Comparison of ENCODE assay signal across 9 cellular contexts in genomic region chr10:103062854-103063642, GRCh38.
DNase-seq lines count a peak whose midpoint lies in the region; ATAC-seq and TF ChIP-seq lines count a peak whose summit lies in the region.
"Had no signal": no experiment of that assay in that cellular context is flagged by ENCODE, and none has a peak within 500 bp of the region (broad histone marks: within the 10 kb centered on the region; RNA-seq: fewer than 3 reads in every experiment).

No MANE protein-coding gene starts in this region.

- H2AK9ac ChIP-seq in IMR-90 (replicated peaks; ENCODE audit: low read depth, low read length, poor library complexity): no peak overlapping the region

- no peaks in the 10 kb centered on the region for H3K4me1 Mint-ChIP-seq in neural progenitor cell

- TF ChIP-seq POLR2A in IMR-90 (IDR thresholded peaks at IDR 0.05; ENCODE audit: low read depth, low read length): no peak

- H3F3A ChIP-seq in neural progenitor cell (ENCODE audit: low read depth): no peaks in the 10 kb centered on the region

- 0 out of 2 replicates have a peak overlapping the region, but pooled peaks have one; percentile 12 for H4K5ac ChIP-seq in IMR-90 (ENCODE audit: low read depth, low read length)

- no peak overlapping the region for H3K56ac ChIP-seq in IMR-90 (ENCODE audit: extremely low read depth, insufficient read depth, low read length)

- H3K9me3 Mint-ChIP-seq in neural progenitor cell: no peaks in the 10 kb centered on the region

- H3K9me3 ChIP-seq in IMR-90 (ENCODE audit: control insufficient read depth, insufficient read depth, low read length) (peaks cover 6% of the 10 kb centered on the region; the same call in 1 of the 2 replicates), neural progenitor cell (ENCODE audit: low read depth) (no peaks in the 10 kb centered on the region)

- no peak overlapping the region; the same call in none of the 2 replicates for H2BK20ac ChIP-seq in IMR-90 (ENCODE audit: low read depth, low read length)

- peaks cover 9% of the 10 kb centered on the region; the same call in 1 of the 2 replicates for H3K9me1 ChIP-seq in IMR-90 (ENCODE audit: insufficient read depth, low read length)

- peak; percentile 24 for DNase-seq in ELR (ENCODE audit: low read depth)
- no peak for DNase-seq in IMR-90
- DNase-seq in astrocyte of the spinal cord (ENCODE audit: low read depth, low spot score): no peak
- no peak for DNase-seq in neural progenitor cell (ENCODE audit: low spot score)
- no peak for DNase-seq in activated CD4-positive, CD25-positive, alpha-beta regulatory T cell treated with anti-CD3 and anti-CD28 coated beads, Interleukin-2, amount 50 U/mL, for 72 hours
- no peak for DNase-seq in stimulated activated CD4-positive, alpha-beta T cell treated with anti-CD3 and anti-CD28 coated beads, Interleukin-1b, Interleukin-23, amount 100 ng/mL, for 48 hours
- DNase-seq: activated CD4-positive, alpha-beta T cell treated with anti-CD3 and anti-CD28 coated beads, Interleukin-2, amount 50 U/mL, for 4 hours; NCI-H187 had no signal

- no peak overlapping the region for H3K14ac ChIP-seq in IMR-90 (replicated peaks; ENCODE audit: low read depth, low read length)

- H2AFZ ChIP-seq in IMR-90 (replicated peaks; ENCODE audit: low read length, poor library complexity) (no peak overlapping the region), neural progenitor cell (replicated peaks) (no peak overlapping the region)

- H3K27me3 Mint-ChIP-seq in neural progenitor cell (ENCODE audit: insufficient read depth, low read depth): no peaks in the 10 kb centered on the region

- no peaks in the 10 kb centered on the region for H3K79me2 ChIP-seq in neural progenitor cell (ENCODE audit: low read depth)

- H3K36me3 Mint-ChIP-seq in neural progenitor cell: no peaks in the 10 kb centered on the region

- H2BK15ac ChIP-seq in IMR-90 (ENCODE audit: low read depth, low read length): no peak overlapping the region

- H3K27me3 ChIP-seq in IMR-90 (ENCODE audit: control insufficient read depth, insufficient read depth, low read length) (no peaks in the 10 kb centered on the region), neural progenitor cell (no peaks in the 10 kb centered on the region)

- H3K18ac ChIP-seq in IMR-90 (ENCODE audit: low read depth, low read length): no peak overlapping the region

- H3K79me1 ChIP-seq in IMR-90 (ENCODE audit: low read depth in 1 of 2, low read length in 2 of 2): peaks cover 5 to 37% of the 10 kb centered on the region in 2 experiments; a peak in 3 of 4 replicates

- H4K8ac ChIP-seq in IMR-90 (ENCODE audit: low read depth in 2 of 2, low read length in 2 of 2): peak overlapping the region in 1 of 2 experiments; percentile 26; a peak in 1 of 4 replicates

- H3K27ac Mint-ChIP-seq in neural progenitor cell: no peak overlapping the region

- in situ Hi-C loops in IMR-90 (cut with MboI; ENCODE audit: low sequenced_read_pairs) (loop anchor here (5.0 to 10.0 kb wide), 2 partner anchors 146 to 328 kb away; partner anchors contain the start of gene CNNM2), astrocyte of the spinal cord (cut with HindIII; ENCODE audit: low sequenced_read_pairs) (no loop called here)

- peak overlapping the region; percentile 68 for H4K91ac ChIP-seq in IMR-90 (ENCODE audit: insufficient read depth, low read depth, low read length)

- dilution Hi-C loops in IMR-90 (cut with HindIII; ENCODE audit: low sequenced_read_pairs, unreplicated experiment): no loop called here

- CTCF ChIA-PET in IMR-90 (lab: Yijun Ruan, JAX): interaction anchor here (1.1 kb wide), 1 partner anchor 145 kb away, joined by 3 read pairs; the partner anchor contains the start of gene CNNM2

- POLR2A ChIA-PET in IMR-90 (lab: Charles Lee; ENCODE audit: unreplicated experiment): no interaction called here

- no peak overlapping the region for H3K4me3 Mint-ChIP-seq in neural progenitor cell

- no TSS peak for BruUV-seq in IMR-90 (replicated peaks; lab: Mats Ljungman, UMichigan)

- 0 out of 2 replicates have a peak overlapping the region, but pooled peaks have one; percentile 18 for H2AK5ac ChIP-seq in IMR-90 (ENCODE audit: low read depth, low read length)

- H3K4me3 ChIP-seq in IMR-90 (ENCODE audit: insufficient read depth, low read depth, low read length) (no peak overlapping the region), astrocyte of the spinal cord (ENCODE audit: low read depth, low read length) (no peak overlapping the region), neural progenitor cell (no peak overlapping the region)

- peak; percentile 58 for TF ChIP-seq RAD21 in IMR-90 (IDR thresholded peaks at IDR 0.05; ENCODE audit: low read length)

- H2BK5ac ChIP-seq in IMR-90 (ENCODE audit: low read depth, low read length, poor library complexity, severe bottlenecking): no peak overlapping the region

- 68% methylated on average over 2 of the region's 15 CpGs; no CpG with 5 or more reads in 1 of the 2 experiments for WGBS in IMR-90 (ENCODE audit: extremely low coverage in 2 of 2, insufficient read length in 1 of 2), 2 experiments

- H3K4me2 ChIP-seq in IMR-90 (ENCODE audit: low read depth, low read length) (no peak overlapping the region), neural progenitor cell (no peak overlapping the region)

- H3K4me1 ChIP-seq in IMR-90 (ENCODE audit: control insufficient read depth, insufficient read depth, low read length) (peaks cover 3% of the 10 kb centered on the region; the same call in 1 of the 2 replicates), neural progenitor cell (peaks cover 5% of the 10 kb centered on the region)

- no peak overlapping the region for H3K27ac ChIP-seq in IMR-90 (ENCODE audit: insufficient read depth, low read length)
- no peak overlapping the region for H3K27ac ChIP-seq in neural progenitor cell

- H4K20me1 ChIP-seq in IMR-90 (ENCODE audit: insufficient read depth, low read length) (no peaks in the 10 kb centered on the region), neural progenitor cell (ENCODE audit: low read depth) (no peaks in the 10 kb centered on the region)

- no peak; the same call in 1 of the 2 replicates for ATAC-seq in IMR-90 (ENCODE audit: low read depth)
- ATAC-seq in activated CD4-positive, CD25-positive, alpha-beta regulatory T cell treated with anti-CD3 and anti-CD28 coated beads, Interleukin-2, amount 50 U/mL, for 24 hours: no peak

- H3K9ac ChIP-seq in IMR-90 (ENCODE audit: low read depth, low read length) (no peak overlapping the region), neural progenitor cell (no peak overlapping the region)

- TF ChIP-seq CTCF in IMR-90 (conservative IDR thresholded peaks at IDR 0.05; ENCODE audit: low read depth, low read length) (peak; percentile 35), astrocyte of the spinal cord (IDR thresholded peaks at IDR 0.05; ENCODE audit: low read depth, low read length) (peak; percentile 14), neural progenitor cell (IDR thresholded peaks at IDR 0.05) (peak; percentile 26)

- H2BK120ac ChIP-seq in IMR-90 (ENCODE audit: low read depth, low read length): peak overlapping the region; percentile 55; the same call in 1 of the 2 replicates

- H3K23ac ChIP-seq in IMR-90 (ENCODE audit: low read depth, low read length): no peak overlapping the region

- intact Hi-C loops in IMR-90 (cut with micrococcal nuclease): no loop called here

- H3K4ac ChIP-seq in IMR-90 (ENCODE audit: low read depth, low read length): peak overlapping the region; percentile 53; the same call in 1 of the 2 replicates

- H3K36me3 ChIP-seq in IMR-90 (ENCODE audit: control insufficient read depth, insufficient read depth, low read length): peaks cover 7% of the 10 kb centered on the region
- no peaks in the 10 kb centered on the region for H3K36me3 ChIP-seq in neural progenitor cell

TF ChIP-seq in IMR-90, 13 proteins besides CTCF, POLR2A, EP300 and RAD21:
- TF ChIP-seq FOS (IDR thresholded peaks at IDR 0.05; ENCODE audit: low read depth, low read length) (no peak), SMC3 (IDR thresholded peaks at IDR 0.05; ENCODE audit: low read depth, low read length) (peak; percentile 62)
